In the genomic region with DNA sequence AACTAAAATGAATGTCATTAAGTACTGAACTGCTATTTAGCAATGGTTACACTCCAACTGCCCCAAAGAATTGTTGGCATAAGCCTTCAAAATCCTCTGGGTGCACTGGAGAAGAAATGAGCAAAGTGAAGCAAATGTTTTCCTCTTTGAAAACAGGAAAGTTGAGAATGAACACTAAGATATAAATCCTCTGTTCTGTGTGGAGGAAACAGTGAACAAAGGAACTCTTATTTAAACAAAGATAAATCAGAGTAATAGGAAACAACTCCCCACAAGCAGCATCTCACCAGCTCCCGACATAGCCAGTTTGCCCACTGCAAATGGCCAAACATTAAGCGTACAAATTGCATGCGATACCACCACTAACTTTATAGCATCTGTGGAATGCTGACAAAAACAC, we compare ENCODE assay signal across 17 cellular contexts.
"Had no signal": no experiment of that assay in that cellular context is flagged by ENCODE, and none has a peak within 500 bp of the region (broad histone marks: within the 10 kb centered on the region; RNA-seq: fewer than 3 reads in every experiment).

No MANE protein-coding gene starts in this region.

- H3K9me3 Mint-ChIP-seq: activated CD4-positive, alpha-beta memory T cell treated with anti-CD3 and anti-CD28 coated beads for 36 hours had no signal

- H3K27ac Mint-ChIP-seq: activated B cell treated with CpG ODN at 0.5 μM for 24 hours; activated CD4-positive, alpha-beta memory T cell treated with anti-CD3 and anti-CD28 coated beads for 36 hours; activated naive CD8-positive, alpha-beta T cell treated with anti-CD3 and anti-CD28 coated beads, Interleukin-2, amount 50 U/mL, for 24 hours; activated T-helper 17 cell treated with anti-CD3 and anti-CD28 coated beads, Interleukin-2, amount 50 U/mL, for 72 hours; stimulated activated naive B cell treated with anti-CD40 and anti-IgM and Interleukin-4, amounts not matched to agents 10 μg/mL and 1 μg/mL and 100 μg/mL, for 72 hours had no signal

- H3K4me3 Mint-ChIP-seq: activated B cell treated with CpG ODN at 0.5 μM for 24 hours; activated CD4-positive, alpha-beta memory T cell treated with anti-CD3 and anti-CD28 coated beads for 36 hours; activated naive CD8-positive, alpha-beta T cell treated with anti-CD3 and anti-CD28 coated beads, Interleukin-2, amount 50 U/mL, for 24 hours; activated T-helper 17 cell treated with anti-CD3 and anti-CD28 coated beads, Interleukin-2, amount 50 U/mL, for 72 hours; stimulated activated naive B cell treated with anti-CD40 and anti-IgM and Interleukin-4, amounts not matched to agents 10 μg/mL and 1 μg/mL and 100 μg/mL, for 72 hours had no signal

- H3K27me3 Mint-ChIP-seq: activated B cell treated with CpG ODN at 0.5 μM for 24 hours; stimulated activated naive B cell treated with anti-CD40 and anti-IgM and Interleukin-4, amounts not matched to agents 10 μg/mL and 1 μg/mL and 100 μg/mL, for 72 hours had no signal

- H3K9me3 ChIP-seq: esophagus squamous epithelium, thoracic aorta had no signal

- H3K36me3 Mint-ChIP-seq: activated CD4-positive, alpha-beta memory T cell treated with anti-CD3 and anti-CD28 coated beads for 36 hours had no signal

- H3K27ac ChIP-seq: hepatocyte, thoracic aorta had no signal

- H3K4me1 Mint-ChIP-seq: activated B cell treated with CpG ODN at 0.5 μM for 24 hours had no signal

- DNase-seq: activated B cell treated with CpG ODN at 0.5 μM for 24 hours; activated CD4-positive, alpha-beta memory T cell treated with anti-CD3 and anti-CD28 coated beads for 36 hours; activated CD4-positive, alpha-beta T cell treated with anti-CD3 and anti-CD28 coated beads for 4 hours; activated naive CD4-positive, alpha-beta T cell treated with Interleukin-2 at 50 U/mL for 16 hours; activated naive CD8-positive, alpha-beta T cell treated with anti-CD3 and anti-CD28 coated beads, Interleukin-2, amount 50 U/mL, for 24 hours; activated T-cell treated with anti-CD3 and anti-CD28 coated beads, Interleukin-2, amount 50 U/mL, for 1 hour; aorta; cortex of kidney; effector CD4-positive, alpha-beta T cell; esophagus squamous epithelium; occipital lobe; stimulated activated CD4-positive, alpha-beta T cell treated with anti-CD3 and anti-CD28 coated beads, Interleukin-4, amount 100 ng/mL, for 24 hours; stimulated activated naive B cell treated with anti-CD40 and anti-IgM and Interleukin-4, amounts not matched to agents 10 μg/mL and 1 μg/mL and 100 μg/mL, for 72 hours had no signal

- H3K4me3 ChIP-seq: esophagus squamous epithelium, hepatocyte, thoracic aorta had no signal

- ATAC-seq: activated naive CD8-positive, alpha-beta T cell treated with anti-CD3 and anti-CD28 coated beads, Interleukin-2, amount 50 U/mL, for 24 hours; activated T-helper 17 cell treated with anti-CD3 and anti-CD28 coated beads, Interleukin-2, amount 50 U/mL, for 72 hours; sciatic nerve; stimulated activated naive B cell treated with anti-CD40 and anti-IgM and Interleukin-4, amounts not matched to agents 10 μg/mL and 1 μg/mL and 100 μg/mL, for 72 hours had no signal
